In genomic region chr15:43404130-43404529, GRCh38 we compare ENCODE assay signal across 15 cellular contexts.
"Had no signal": no experiment of that assay in that cellular context is flagged by ENCODE, and none has a peak within 500 bp of the region (broad histone marks: within the 10 kb centered on the region; RNA-seq: fewer than 3 reads in every experiment).

No MANE protein-coding gene starts in this region.

- H3K9me3 ChIP-seq: esophagus muscularis mucosa, prostate gland, right lobe of liver, stomach had no signal

- H3K27ac ChIP-seq: cardiac muscle cell, esophagus muscularis mucosa, hepatocyte, prostate gland, right lobe of liver, stomach had no signal

- ATAC-seq: left ventricle myocardium superior, right lobe of liver, SK-N-SH treated with all-trans-retinoic acid at 6 μM for 48 hours had no signal

- H3K27me3 ChIP-seq: cardiac muscle cell, esophagus muscularis mucosa, hepatocyte, right lobe of liver, stomach had no signal

- H3K4me1 ChIP-seq: prostate gland had no signal

- H2AFZ ChIP-seq: hepatocyte had no signal

- FAIRE-seq: endometrium, kidney, urothelium cell line had no signal

- H3K27ac Mint-ChIP-seq: activated naive CD4-positive, alpha-beta T cell treated with anti-CD3 and anti-CD28 coated beads for 36 hours; activated T-helper 2 cell treated with anti-CD3 and anti-CD28 coated beads, Interferon-gamma antibody, Interleukin-2, Interleukin-4, amounts not matched to agents 10 μg/mL and 5 μg/mL and 100 μg/mL, durations not matched to agents 14 hours and 24 hours and 36 hours had no signal

- H3K9me3 Mint-ChIP-seq: activated naive CD4-positive, alpha-beta T cell treated with anti-CD3 and anti-CD28 coated beads for 36 hours; activated T-helper 2 cell treated with anti-CD3 and anti-CD28 coated beads, Interferon-gamma antibody, Interleukin-2, Interleukin-4, amounts not matched to agents 10 μg/mL and 5 μg/mL and 100 μg/mL, durations not matched to agents 14 hours and 24 hours and 36 hours had no signal

- H3K4me3 Mint-ChIP-seq: activated naive CD4-positive, alpha-beta T cell treated with anti-CD3 and anti-CD28 coated beads for 36 hours had no signal

- DNase-seq: activated naive CD4-positive, alpha-beta T cell treated with anti-CD3 and anti-CD28 coated beads for 36 hours; kidney; left ventricle myocardium superior; mesenchymal stem cell; right lobe of liver; stomach had no signal

- H3K4me2 ChIP-seq: hepatocyte, smooth muscle cell had no signal

- H3K79me2 ChIP-seq: hepatocyte had no signal

- H3K4me3 ChIP-seq: cardiac muscle cell, esophagus muscularis mucosa, hepatocyte, prostate gland, right lobe of liver, smooth muscle cell, stomach had no signal
